Comparison of ENCODE assay signal across 8 cellular contexts in the genomic region with DNA sequence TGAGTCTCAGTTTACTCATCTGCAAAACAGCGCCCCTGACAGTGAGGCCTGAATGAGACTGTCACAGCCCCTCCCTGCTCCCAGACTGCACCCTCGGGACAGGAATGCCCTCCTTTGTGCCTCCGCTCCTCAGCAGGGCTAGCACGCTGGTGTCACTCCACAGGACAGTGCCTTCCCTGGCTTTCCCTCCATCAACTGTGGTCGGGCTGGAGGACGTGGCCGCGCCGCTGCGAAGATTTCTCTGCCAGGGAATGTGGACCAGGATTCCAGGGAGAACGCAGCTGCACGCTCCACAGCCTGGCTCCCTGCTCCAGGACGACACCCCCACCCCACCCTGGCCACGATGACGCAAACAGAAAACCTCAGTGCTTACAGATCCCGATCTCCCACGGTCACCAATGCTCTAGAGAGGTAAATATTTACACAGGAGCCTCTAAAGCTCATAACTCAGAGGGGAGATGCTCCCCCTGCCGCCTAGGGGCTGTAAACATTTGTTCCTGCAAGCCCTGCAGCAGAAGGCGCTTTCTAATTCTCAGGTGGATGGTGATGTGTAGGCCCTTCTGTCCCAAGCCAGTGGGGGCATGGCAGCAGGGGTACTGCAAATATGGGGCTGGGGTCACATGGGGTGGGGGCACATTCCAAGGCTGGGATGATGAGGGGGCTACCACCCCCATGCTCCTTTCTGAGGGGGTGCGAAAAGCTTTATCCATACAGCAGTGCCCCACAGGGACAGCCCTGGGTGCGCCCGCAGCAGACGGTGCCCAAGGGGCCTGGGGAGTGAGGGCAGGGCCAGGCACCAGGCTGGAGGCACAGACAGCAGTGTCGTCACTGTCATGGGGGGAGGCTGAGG. TPM values are rescaled to one million over a fixed set of nuclear protein-coding genes. Genes with fewer than 3 reads are reported as not detected.
DNase-seq lines count a peak whose midpoint lies in the region; ATAC-seq, FAIRE-seq and TF ChIP-seq lines count a peak whose summit lies in the region.

No MANE protein-coding gene starts in this region.

- 80% methylated on average over 21 of the region's 24 CpGs; no CpG with 5 or more reads in 1 of the 2 experiments for WGBS in H1 (ENCODE audit: extremely low coverage in 1 of 2, insufficient coverage in 1 of 2, insufficient read length in 1 of 2, insufficient replicate concordance in 2 of 2, low coverage in 1 of 2, low lambda C conversion rate in 2 of 2, missing lambda C conversion rate in 1 of 2), 2 experiments
- 33 to 39% methylated on average over 19 to 24 of the region's 24 CpGs for WGBS in lower leg skin, 2 donors

- H3K4me2 ChIP-seq in H1 (ENCODE audit: insufficient read depth in 1 of 2, low read depth in 2 of 2, low read length in 2 of 2) = peak overlapping the region; percentile 41 to 50; a peak in 2 of 4 replicates

- H4K91ac ChIP-seq in H1 (replicated peaks; ENCODE audit: insufficient read length, low read length) = peak overlapping the region; percentile 41

- H2AFZ ChIP-seq in H1 (ENCODE audit: low read length) = no peak overlapping the region

- H3K36me3 ChIP-seq in H1 (ENCODE audit: control insufficient read depth in 2 of 4, insufficient read depth in 4 of 4, low read length in 3 of 4) (peaks cover 0 to 3% (median 0%) of the 10 kb centered on the region in 4 experiments; a peak in 1 of 8 replicates), muscle layer of duodenum (ENCODE audit: control insufficient read depth in 1 of 2, insufficient read depth in 2 of 2, low read length in 2 of 2) (peaks cover 0 to 3% of the 10 kb centered on the region in 2 donors)

- ATAC-seq in GM21786 (IDR thresholded peaks at IDR 0.05; ENCODE audit: unreplicated experiment) = no peak
- no peak for ATAC-seq in GM19455 (IDR thresholded peaks at IDR 0.05; ENCODE audit: unreplicated experiment)

- no peak overlapping the region for H3K23ac ChIP-seq in H1 (ENCODE audit: insufficient read length)

- H3K4me1 ChIP-seq in H1 (replicated peaks in 1 of 4; ENCODE audit: control insufficient read depth in 3 of 4, insufficient read depth in 4 of 4, low read length in 3 of 4) (peaks cover 0 to 46% (median 25%) of the 10 kb centered on the region in 4 experiments; a peak in 6 of 7 replicates), muscle layer of duodenum (ENCODE audit: control insufficient read depth in 1 of 2, insufficient read depth in 2 of 2, low read length in 2 of 2) (peaks cover 38 to 89% of the 10 kb centered on the region in 2 donors)

- 0 out of 2 replicates have a peak overlapping the region, but pooled peaks have one; percentile 27 for H3K18ac ChIP-seq in H1 (ENCODE audit: extremely low read depth, low read length)

- peak in 1 of 2 experiments; percentile 44; a peak in 2 of 4 replicates for TF ChIP-seq RAD21 in H1 (IDR thresholded peaks at IDR 0.05 in 1 of 2, conservative IDR thresholded peaks at IDR 0.05 in 1 of 2; ENCODE audit: low read depth in 2 of 2, low read length in 2 of 2)

- H3K9me3 ChIP-seq in H1 (ENCODE audit: insufficient read depth in 2 of 2, low read depth in 1 of 2, low read length in 1 of 2) (no peaks in the 10 kb centered on the region), muscle layer of duodenum (ENCODE audit: control insufficient read depth in 1 of 2, low read length in 2 of 2) (no peaks in the 10 kb centered on the region)

- H2BK12ac ChIP-seq in H1 (ENCODE audit: low read depth, low read length) = no peak overlapping the region

- TF ChIP-seq CTCF in H1 (IDR thresholded peaks at IDR 0.05; ENCODE audit: control extremely low read depth in 1 of 3, insufficient read depth in 1 of 3, low read depth in 1 of 3, low read length in 3 of 3) (peak in 2 of 3 experiments; percentile 22 to 48; a peak in 2 of 4 replicates), lower leg skin (IDR thresholded peaks at IDR 0.05) (no peak)

- CTCF ChIA-PET in H1 (lab: Charles Lee; ENCODE audit: partially characterized antibody) = interaction anchor here (0.6 to 3.2 kb wide), 23 partner anchors 8 to 1229 kb away, joined by 3 to 17 read pairs (median 3); no protein-coding TSS in a partner anchor

- no peak overlapping the region for H2AK5ac ChIP-seq in H1 (ENCODE audit: low read depth, low read length)

- no peak overlapping the region for H4K5ac ChIP-seq in H1 (ENCODE audit: insufficient read length, low read depth, low read length)

- peaks cover 48 to 100% of the 10 kb centered on the region in 2 experiments for H3K79me2 ChIP-seq in H1 (ENCODE audit: control insufficient read depth in 1 of 2, insufficient read depth in 2 of 2, low read length in 2 of 2)

- no peaks in the 10 kb centered on the region for H3K27me3 ChIP-seq in H1 (replicated peaks in 1 of 4; ENCODE audit: control insufficient read depth in 3 of 4, extremely low read depth in 1 of 4, insufficient read depth in 3 of 4, low read length in 3 of 4)
- H3K27me3 ChIP-seq in muscle layer of duodenum (ENCODE audit: low read depth, low read length) = no peaks in the 10 kb centered on the region

- intact Hi-C loops in lower leg skin (cut with DNase I; ENCODE audit: low total_unique reads) = no loop called here

- H4K20me1 ChIP-seq in H1 (replicated peaks in 1 of 2; ENCODE audit: control insufficient read depth in 1 of 2, insufficient read depth in 2 of 2, low read length in 2 of 2) = peaks cover 76 to 87% of the 10 kb centered on the region in 2 experiments

- POLR2A ChIA-PET in H1 (lab: Charles Lee; ENCODE audit: partially characterized antibody) = interaction anchor here (0.6 to 1.0 kb wide), 2 partner anchors 11 to 175 kb away, joined by 3 to 4 read pairs; no protein-coding TSS in a partner anchor

- no peak for FAIRE-seq in H1 (lab: Jason Lieb, UNC)

- H3K9ac ChIP-seq in H1 (replicated peaks in 1 of 4; ENCODE audit: extremely low read depth in 1 of 4, low read depth in 3 of 4, low read length in 3 of 4) = peak overlapping the region in 1 of 4 experiments; percentile 20; a peak in 1 of 7 replicates

- TF ChIP-seq POLR2A in H1 (IDR thresholded peaks at IDR 0.05; ENCODE audit: control extremely low read depth in 1 of 2, low read depth in 2 of 2, low read length in 2 of 2) = no peak
- TF ChIP-seq POLR2A in lower leg skin (IDR thresholded peaks at IDR 0.05) = no peak

- no peak overlapping the region for H2BK120ac ChIP-seq in H1 (replicated peaks; ENCODE audit: low read depth, low read length)

- H2BK15ac ChIP-seq in H1 (ENCODE audit: low read length) = no peak overlapping the region

- no peak overlapping the region for H3K14ac ChIP-seq in H1 (ENCODE audit: insufficient read length)

- no peak overlapping the region for H3K4ac ChIP-seq in H1 (replicated peaks; ENCODE audit: insufficient read length, low read depth, low read length)

- H3K23me2 ChIP-seq in H1 (ENCODE audit: low read depth, low read length) = no peaks in the 10 kb centered on the region

- no peak overlapping the region for H4K8ac ChIP-seq in H1 (ENCODE audit: extremely low read depth, insufficient read depth, low read length)

- H3K79me1 ChIP-seq in H1 (ENCODE audit: low read depth, low read length) = peaks cover 66% of the 10 kb centered on the region

- no peak overlapping the region for H2BK20ac ChIP-seq in H1 (ENCODE audit: low read length)

- TF ChIP-seq EP300 in H1 (IDR thresholded peaks at IDR 0.05; ENCODE audit: borderline replicate concordance in 1 of 2, low read depth in 2 of 2, low read length in 2 of 2) = no peak

- DNase-seq in DMS79 treated with DMSO at 0.1 percent for 48 hours (lab: John Stamatoyannopoulos, UW) (peak; percentile 76), NCI-H345 treated with DMSO at 0.1 percent for 48 hours (lab: John Stamatoyannopoulos, UW; ENCODE audit: unreplicated experiment) (peak; percentile 77), H1 (ENCODE audit: low read depth in 1 of 2, low spot score in 2 of 2) (no peak), lower leg skin (ENCODE audit: low spot score in 2 of 2) (no peak), activated T-cell treated with anti-CD3 and anti-CD28 coated beads for 4 hours (no peak)

- peak overlapping the region; percentile 27; the same call in 1 of the 2 replicates for H2BK5ac ChIP-seq in H1 (ENCODE audit: low read depth, low read length)

- H3K4me3 ChIP-seq in H1 (ENCODE audit: extremely low read depth in 1 of 4, insufficient read depth in 2 of 4, low read depth in 3 of 4, low read length in 4 of 4) = no peak overlapping the region
- H3K4me3 ChIP-seq in muscle layer of duodenum (ENCODE audit: low read depth in 1 of 2, low read length in 2 of 2) = peak overlapping the region in 1 of 2 donors; percentile 25
- no peak overlapping the region for H3K4me3 ChIP-seq in lower leg skin (ENCODE audit: low read depth, poor library complexity, severe bottlenecking)

- peak overlapping the region; percentile 14; the same call in 1 of the 2 replicates for H3K27ac ChIP-seq in H1 (ENCODE audit: low read depth, low read length)
- H3K27ac ChIP-seq in muscle layer of duodenum (ENCODE audit: low read length) = peak overlapping the region; percentile 16

- H3K56ac ChIP-seq in H1 (replicated peaks; ENCODE audit: insufficient read length, low read depth, low read length) = no peak overlapping the region

TF ChIP-seq in H1, 55 proteins besides CTCF, POLR2A, EP300 and RAD21 (continues in another document):
- TF ChIP-seq SP4 (IDR thresholded peaks at IDR 0.05; ENCODE audit: low read length) (no peak), GABPA (IDR thresholded peaks at IDR 0.05; ENCODE audit: borderline replicate concordance, insufficient read depth, low read length) (no peak)

RNA-seq across cellular contexts. Expression of a gene that starts 12.4 kb away (rescaled TPM):
- 72.8 and 74.6 TPM in 2 replicates for total RNA-seq in H1 (2021; fragmentation: NEBNext Ultra II Directional; extraction: Animal tissue kit (Norgen Biotek cat#: 25700))
- 37.4 and 61.3 TPM in 2 replicates for polyA plus RNA-seq in H1 (2011; rRNA removed)
- polyA plus RNA-seq in H1 (2011; cell fraction: cytosol; rRNA removed) = 37.9 TPM
- polyA plus RNA-seq in H1 (2011; cell fraction: nucleus; rRNA removed) = 51.0 TPM
- polyA plus RNA-seq in H1 (2012, experiment 1 of 2) = 44.2 to 60.1 TPM (median 56.3 TPM) in 4 replicates
- 57.3 TPM for polyA plus RNA-seq in H1 (2012, experiment 2 of 2)
- polyA plus RNA-seq in H1 (2013, experiment 1 of 2) = 41.0 TPM
- 45.1 TPM for polyA plus RNA-seq in H1 (2013, experiment 2 of 2)
- polyA minus RNA-seq in H1 (2011; rRNA and poly(A)+ RNA removed) = 26.9 and 34.9 TPM in 2 replicates
- polyA minus RNA-seq in H1 (2011; cell fraction: cytosol; rRNA and poly(A)+ RNA removed) = 49.1 TPM
- polyA minus RNA-seq in H1 (2011; cell fraction: nucleus; rRNA and poly(A)+ RNA removed) = 74.6 TPM
- 10 to 100 TPM; 50.2 to 88.9 (median 69.3) TPM for total RNA-seq in lower leg skin

Comparison
In these comparisons a context has a peak if more than half of its experiments do, and no peak if none do; other contexts are left out.
1. DNase-seq: peak in DMS79 treated with DMSO at 0.1 percent for 48 hours (single experiment) and NCI-H345 treated with DMSO at 0.1 percent for 48 hours (single experiment); none in H1 (0 of 2), lower leg skin (0 of 2) and activated T-cell treated with anti-CD3 and anti-CD28 coated beads for 4 hours (single experiment).
2. CTCF ChIP-seq: peak in H1 (2 of 3); none in lower leg skin (0 of 3).